ENCODE assay signal across 1 cellular context in genomic region chr13:39273953-39274352, GRCh38.
TF ChIP-seq lines count a peak whose summit lies in the region.

No MANE protein-coding gene starts in this region.

TF ChIP-seq in GM12878, 131 proteins besides CTCF, POLR2A, EP300 and RAD21 (continued from another document):
- TF ChIP-seq CEBPZ (IDR thresholded peaks at IDR 0.05; ENCODE audit: low read depth, low read length) (no peak), SMC3 (IDR thresholded peaks at IDR 0.05; ENCODE audit: borderline replicate concordance, low read length) (peak; percentile 73; the same call in 1 of the 2 replicates), RFX5 (IDR thresholded peaks at IDR 0.05; ENCODE audit: low read depth, low read length) (0 out of 2 replicates have a peak, but pooled peaks have one; percentile 24)
